ENCODE assay signal across 23 cellular contexts in genomic region chr1:17218939-17219338, GRCh38. TPM values are rescaled to one million over a fixed set of nuclear protein-coding genes. Genes with fewer than 3 reads are reported as not detected.
DNase-seq lines count a peak whose midpoint lies in the region; ATAC-seq, FAIRE-seq and TF ChIP-seq lines count a peak whose summit lies in the region.
"Had no signal": no experiment of that assay in that cellular context is flagged by ENCODE, and none has a peak within 500 bp of the region (broad histone marks: within the 10 kb centered on the region; RNA-seq: fewer than 3 reads in every experiment).

No MANE protein-coding gene starts in this region.

- no peaks in the 10 kb centered on the region for H3K9me3 ChIP-seq in K562 (replicated peaks; ENCODE audit: control insufficient read depth, insufficient read depth, low read depth, low read length)
- H3K9me3 ChIP-seq: SK-N-SH had no signal

- H3K4me3 ChIP-seq in K562 = no peak overlapping the region

- FAIRE-seq in K562 (lab: Jason Lieb, UNC) = no peak
- FAIRE-seq: H54 had no signal

- TF ChIP-seq CTCF in K562 (IDR thresholded peaks at IDR 0.05 in 2 of 3, conservative IDR thresholded peaks at IDR 0.05 in 1 of 3; ENCODE audit: insufficient read depth in 2 of 3, low read depth in 1 of 3, low read length in 3 of 3) = no peak

- no peak for TF ChIP-seq POLR2A in K562 (conservative IDR thresholded peaks at IDR 0.05)

- in situ Hi-C loops in K562 (cut with MboI) = no loop called here

- no peak for TF ChIP-seq EP300 in K562 (IDR thresholded peaks at IDR 0.05; ENCODE audit: low read length)

- no peak overlapping the region for H3K9ac ChIP-seq in K562 (ENCODE audit: insufficient read depth in 1 of 2, low read depth in 2 of 2, low read length in 2 of 2)
- H3K9ac ChIP-seq: SK-N-SH had no signal

- H4K20me1 ChIP-seq in K562 (replicated peaks; ENCODE audit: control insufficient read depth, insufficient read depth, low read length) = peaks cover 7% of the 10 kb centered on the region

- BruUV-seq in K562 (replicated peaks; lab: Mats Ljungman, UMichigan) = no TSS peak

- POLR2A ChIA-PET in K562 (lab: Yijun Ruan, JAX) = no interaction called here

- H3K36me3 ChIP-seq in K562 (ENCODE audit: control insufficient read depth, insufficient read depth, low read length) = no peaks in the 10 kb centered on the region

- intact Hi-C loops in K562 (cut with micrococcal nuclease) = no loop called here

- H3K4me1 ChIP-seq in K562 (replicated peaks in 1 of 2; ENCODE audit: control insufficient read depth in 2 of 2, insufficient read depth in 2 of 2, low read length in 2 of 2) = no peaks in the 10 kb centered on the region

- DNase-seq in DMS79 treated with DMSO at 0.1 percent for 48 hours (lab: John Stamatoyannopoulos, UW) (peak; percentile 10), DMS79 (lab: John Stamatoyannopoulos, UW) (no peak), COR-L47 (lab: John Stamatoyannopoulos, UW) (peak; percentile 14), NCI-H69 (lab: John Stamatoyannopoulos, UW) (peak; percentile 4), K562 (ENCODE audit: extremely low read depth in 1 of 4, low spot score in 3 of 4) (no peak), OCI-M1 (lab: John Stamatoyannopoulos, UW) (no peak), NCI-H345 (lab: John Stamatoyannopoulos, UW) (no peak)
- DNase-seq: 8988T; AML-193; C1 segment of cervical spinal cord; CD8-positive, alpha-beta T cell; Kasumi-1; NCI-H1417; NCI-H187 treated with DMSO at 0.1 percent for 48 hours; NCI-H2107; NCI-H524 treated with DMSO at 0.1 percent for 48 hours; SHP77 treated with DMSO at 0.1 percent for 48 hours; SK-N-SH had no signal

- CTCF ChIA-PET in K562 (lab: Yijun Ruan, JAX; ENCODE audit: low intra/inter-chr PET ratio) = no interaction called here

- WGBS in K562 (ENCODE audit: insufficient coverage, low coverage, missing lambda C conversion rate) = under 1% methylated on average over 7 of the region's 7 CpGs

- ATAC-seq in K562 = no peak; the same call in 2 of the 3 replicates
- ATAC-seq: CD8-positive, alpha-beta T cell had no signal

- no peaks in the 10 kb centered on the region for H3K9me1 ChIP-seq in K562 (ENCODE audit: control insufficient read depth, insufficient read depth, low read length)

- H3K4me2 ChIP-seq in K562 (ENCODE audit: insufficient read depth, low read length) = no peak overlapping the region
- H3K4me2 ChIP-seq: SK-N-SH had no signal

- peaks cover 10 to 63% of the 10 kb centered on the region in 2 experiments; a peak in 4 of 5 replicates for H3K27me3 ChIP-seq in K562 (ENCODE audit: control insufficient read depth in 2 of 2, insufficient read depth in 2 of 2, low read length in 2 of 2)

- no peak for TF ChIP-seq RAD21 in K562 (CRISPR knock-in tag; conservative IDR thresholded peaks at IDR 0.05 in 1 of 2, IDR thresholded peaks at IDR 0.05 in 1 of 2)

- no peak overlapping the region for H3K27ac ChIP-seq in K562 (ENCODE audit: extremely low read depth, low read depth, low read length)

- H3K79me2 ChIP-seq in K562 (ENCODE audit: control insufficient read depth, insufficient read depth, low read length) = no peaks in the 10 kb centered on the region

- H2AFZ ChIP-seq in K562 (ENCODE audit: low read depth, low read length) = no peak overlapping the region

TF ChIP-seq in K562, 482 proteins besides CTCF, POLR2A, EP300 and RAD21 (continues in another document):
- TF ChIP-seq BACH1 (tag; IDR thresholded peaks at IDR 0.05) (no peak), UBTF (IDR thresholded peaks at IDR 0.05; ENCODE audit: borderline replicate concordance in 1 of 2, low read depth in 2 of 2, low read length in 2 of 2) (no peak), BHLHE40 (IDR thresholded peaks at IDR 0.05; ENCODE audit: low read length) (0 out of 2 replicates have a peak, but pooled peaks have one; percentile 13), NFIC (IDR thresholded peaks at IDR 0.05) (peak; percentile 62)
- TF ChIP-seq, protein P1, sequence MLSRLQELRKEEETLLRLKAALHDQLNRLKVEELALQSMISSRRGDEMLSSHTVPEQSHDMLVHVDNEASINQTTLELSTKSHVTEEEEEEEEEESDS (CRISPR knock-in tag; IDR thresholded peaks at IDR 0.05) = no peak
- TF ChIP-seq, protein P2, sequence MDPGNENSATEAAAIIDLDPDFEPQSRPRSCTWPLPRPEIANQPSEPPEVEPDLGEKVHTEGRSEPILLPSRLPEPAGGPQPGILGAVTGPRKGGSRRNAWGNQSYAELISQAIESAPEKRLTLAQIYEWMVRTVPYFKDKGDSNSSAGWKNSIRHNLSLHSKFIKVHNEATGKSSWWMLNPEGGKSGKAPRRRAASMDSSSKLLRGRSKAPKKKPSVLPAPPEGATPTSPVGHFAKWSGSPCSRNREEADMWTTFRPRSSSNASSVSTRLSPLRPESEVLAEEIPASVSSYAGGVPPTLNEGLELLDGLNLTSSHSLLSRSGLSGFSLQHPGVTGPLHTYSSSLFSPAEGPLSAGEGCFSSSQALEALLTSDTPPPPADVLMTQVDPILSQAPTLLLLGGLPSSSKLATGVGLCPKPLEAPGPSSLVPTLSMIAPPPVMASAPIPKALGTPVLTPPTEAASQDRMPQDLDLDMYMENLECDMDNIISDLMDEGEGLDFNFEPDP (CRISPR knock-in tag; IDR thresholded peaks at IDR 0.05) = no peak

RNA-seq across cellular contexts. Expression of gene PADI1, which starts 14.0 kb away (rescaled TPM):
- total RNA-seq in K562 (2011; cell fraction: chromatin; rRNA removed; ENCODE audit: low replicate concordance) = not detected in 2 replicates
- total RNA-seq in K562 (2011; cell fraction: nucleolus; rRNA removed) = not detected in 2 replicates
- total RNA-seq in K562 (2011; cell fraction: nucleoplasm; rRNA removed) = not detected in 2 replicates
- total RNA-seq in K562 (2014; rRNA removed) (not detected in 2 replicates), K562 (2014; rRNA removed; fragmentation: Illumina TruSeq; extraction: Trizol) (not detected in 2 replicates), K562 (2015; rRNA removed; fragmentation: Illumina TruSeq; extraction: Trizol) (not detected in 2 replicates), K562 (2021) (not detected in 2 replicates)
- polyA plus RNA-seq in K562 (2011; rRNA removed) (not detected in 2 replicates), K562 (2014; fragmentation: Illumina TruSeq; extraction: Trizol) (not detected in 2 replicates), K562 (2014; fragmentation: Nextera tagmentation; extraction: Ambion mirVana) (not detected), K562 (2014; rRNA removed) (not detected in 2 replicates)
- polyA plus RNA-seq in K562 (2011; cell fraction: cytosol; rRNA removed) = not detected in 2 replicates
- not detected in 2 replicates for polyA plus RNA-seq in K562 (2011; cell fraction: nucleus; rRNA removed)
- polyA plus RNA-seq in K562 (2012) = 0.03 TPM in 1 of 2 replicates, not detected in the other
- polyA minus RNA-seq in K562 (2011; rRNA and poly(A)+ RNA removed) = not detected in 2 replicates
- polyA minus RNA-seq in K562 (2011; cell fraction: cytosol; rRNA and poly(A)+ RNA removed) = not detected in 2 replicates
- not detected in 2 replicates for polyA minus RNA-seq in K562 (2011; cell fraction: nucleus; rRNA and poly(A)+ RNA removed)
- total RNA-seq: CD8-positive, alpha-beta T cell; OCI-LY7; T-helper 2 cell treated with Interferon-gamma antibody and Interleukin-4, amounts not matched to agents 100 ng/mL and 5 ng/mL, for 36 hours had no signal
- polyA plus RNA-seq: AG04450, IgD-negative memory B cell had no signal

RNA-seq across cellular contexts. Expression of gene PADI3, which starts 30.0 kb away (rescaled TPM):
- not detected in 2 replicates for total RNA-seq in K562 (2011; cell fraction: chromatin; rRNA removed; ENCODE audit: low replicate concordance)
- total RNA-seq in K562 (2011; cell fraction: nucleolus; rRNA removed) = not detected in 2 replicates
- total RNA-seq in K562 (2011; cell fraction: nucleoplasm; rRNA removed) = not detected in 2 replicates
- total RNA-seq in K562 (2014; rRNA removed) (not detected in 2 replicates), K562 (2014; rRNA removed; fragmentation: Illumina TruSeq; extraction: Trizol) (not detected in 2 replicates), K562 (2015; rRNA removed; fragmentation: Illumina TruSeq; extraction: Trizol) (not detected in 2 replicates), K562 (2021) (not detected in 2 replicates)
- polyA plus RNA-seq in K562 (2011; rRNA removed) (not detected in 2 replicates), K562 (2014; fragmentation: Illumina TruSeq; extraction: Trizol) (not detected in 2 replicates), K562 (2014; fragmentation: Nextera tagmentation; extraction: Ambion mirVana) (not detected), K562 (2014; rRNA removed) (not detected in 2 replicates)
- polyA plus RNA-seq in K562 (2011; cell fraction: cytosol; rRNA removed) = not detected in 2 replicates
- polyA plus RNA-seq in K562 (2011; cell fraction: nucleus; rRNA removed) = not detected in 2 replicates
- 0.06 TPM in 1 of 2 replicates, not detected in the other for polyA plus RNA-seq in K562 (2012)
- not detected in 2 replicates for polyA minus RNA-seq in K562 (2011; rRNA and poly(A)+ RNA removed)
- not detected in 2 replicates for polyA minus RNA-seq in K562 (2011; cell fraction: cytosol; rRNA and poly(A)+ RNA removed)
- not detected in 2 replicates for polyA minus RNA-seq in K562 (2011; cell fraction: nucleus; rRNA and poly(A)+ RNA removed)
- total RNA-seq: CD8-positive, alpha-beta T cell; OCI-LY7; T-helper 2 cell treated with Interferon-gamma antibody and Interleukin-4, amounts not matched to agents 100 ng/mL and 5 ng/mL, for 36 hours had no signal
- polyA plus RNA-seq: IgD-negative memory B cell had no signal

Comparison
In these comparisons a context has a peak if more than half of its experiments do, and no peak if none do; other contexts are left out.
1. DNase-seq: peak in DMS79 treated with DMSO at 0.1 percent for 48 hours (single experiment), COR-L47 (single experiment) and NCI-H69 (single experiment); none in DMS79 (single experiment), K562 (0 of 4), OCI-M1 (single experiment) and NCI-H345 (single experiment).